30 cellular contexts compared by ENCODE assay signal in genomic region chr2:186702499-186702898, GRCh38.
"Had no signal": no experiment of that assay in that cellular context is flagged by ENCODE, and none has a peak within 500 bp of the region (broad histone marks: within the 10 kb centered on the region; RNA-seq: fewer than 3 reads in every experiment).

No MANE protein-coding gene starts in this region.

- H3K4me1 ChIP-seq: left lung, lower lobe of right lung, suprapubic skin, tibial artery, upper lobe of right lung had no signal

- H3K36me3 ChIP-seq: left lung, lower lobe of right lung, neural progenitor cell, neutrophil, suprapubic skin, thoracic aorta, tibial artery, upper lobe of right lung had no signal

- H3K27ac Mint-ChIP-seq: naive thymus-derived CD8-positive, alpha-beta T cell; neural progenitor cell; progenitor cell of endocrine pancreas; stimulated activated naive B cell treated with anti-CD40 and anti-IgM and Interleukin-4, amounts not matched to agents 10 μg/mL and 1 μg/mL and 100 μg/mL, for 72 hours; stimulated activated naive CD8-positive, alpha-beta T cell treated with anti-CD3 and anti-CD28 coated beads, Interleukin-15, Interleukin-2, amounts not matched to agents 100 ng/mL and 50 ng/mL, for 24 hours had no signal

- H3K79me2 ChIP-seq: hepatocyte had no signal

- H3K4me2 ChIP-seq: hepatocyte, neural progenitor cell had no signal

- FAIRE-seq: keratinocyte had no signal

- ATAC-seq: left colon; left lung; lower lobe of right lung; naive thymus-derived CD8-positive, alpha-beta T cell; right cardiac atrium; sciatic nerve; stimulated activated naive B cell treated with anti-CD40 and anti-IgM and Interleukin-4, amounts not matched to agents 10 μg/mL and 1 μg/mL and 100 μg/mL, for 72 hours; upper lobe of right lung had no signal

- H3K9me3 Mint-ChIP-seq: naive thymus-derived CD8-positive, alpha-beta T cell; nephron; stimulated activated naive B cell treated with anti-CD40 and anti-IgM and Interleukin-4, amounts not matched to agents 10 μg/mL and 1 μg/mL and 100 μg/mL, for 72 hours; stimulated activated naive CD8-positive, alpha-beta T cell treated with anti-CD3 and anti-CD28 coated beads, Interleukin-15, Interleukin-2, amounts not matched to agents 100 ng/mL and 50 ng/mL, for 24 hours had no signal

- H3K27me3 Mint-ChIP-seq: progenitor cell of endocrine pancreas had no signal

- DNase-seq: kidney glomerular epithelial cell; left colon; left lung; lower lobe of right lung; mammary epithelial cell; mesenchymal stem cell; naive thymus-derived CD8-positive, alpha-beta T cell; occipital lobe; retina; right cardiac atrium; stimulated activated CD4-positive, alpha-beta T cell treated with anti-CD3 and anti-CD28 coated beads, Interleukin-12 subunit alpha, Interleukin-12 subunit beta, amount 100 ng/mL, for 4 hours; stimulated activated CD4-positive, alpha-beta T cell treated with anti-CD3 and anti-CD28 coated beads, Interleukin-15, amount 100 ng/mL, for 24 hours; stimulated activated CD4-positive, alpha-beta T cell treated with anti-CD3 and anti-CD28 coated beads, Interleukin-2, amount 100 ng/mL, for 24 hours; stimulated activated CD4-positive, alpha-beta T cell treated with anti-CD3 and anti-CD28 coated beads, Interleukin-4, amount 100 ng/mL, for 1 hour; stimulated activated naive B cell treated with anti-CD40 and anti-IgM and Interleukin-4, amounts not matched to agents 10 μg/mL and 1 μg/mL and 100 μg/mL, for 72 hours; tibial artery; trophoblast cell; upper lobe of right lung had no signal

- H3K4me3 ChIP-seq: hepatocyte, left lung, lower lobe of right lung, neural progenitor cell, skin epidermis, suprapubic skin, thoracic aorta, tibial artery, upper lobe of right lung had no signal

- H2AFZ ChIP-seq: hepatocyte, neural progenitor cell, parathyroid adenoma had no signal

- H3K4me3 Mint-ChIP-seq: naive thymus-derived CD8-positive, alpha-beta T cell; nephron; neural progenitor cell; stimulated activated naive B cell treated with anti-CD40 and anti-IgM and Interleukin-4, amounts not matched to agents 10 μg/mL and 1 μg/mL and 100 μg/mL, for 72 hours; stimulated activated naive CD8-positive, alpha-beta T cell treated with anti-CD3 and anti-CD28 coated beads, Interleukin-15, Interleukin-2, amounts not matched to agents 100 ng/mL and 50 ng/mL, for 24 hours had no signal

- H3K27ac ChIP-seq: hepatocyte, left lung, lower lobe of right lung, neural progenitor cell, neutrophil, parathyroid adenoma, skin epidermis, suprapubic skin, thoracic aorta, tibial artery, upper lobe of right lung had no signal

- H3K9me3 ChIP-seq: left lung, lower lobe of right lung, neutrophil, suprapubic skin, thoracic aorta, tibial artery, upper lobe of right lung had no signal

- H3K27me3 ChIP-seq: hepatocyte, left lung, neural progenitor cell, neutrophil, suprapubic skin, tibial artery, upper lobe of right lung had no signal

- H3K36me3 Mint-ChIP-seq: naive thymus-derived CD8-positive, alpha-beta T cell; stimulated activated naive B cell treated with anti-CD40 and anti-IgM and Interleukin-4, amounts not matched to agents 10 μg/mL and 1 μg/mL and 100 μg/mL, for 72 hours had no signal

- H3K4me1 Mint-ChIP-seq: naive thymus-derived CD8-positive, alpha-beta T cell; nephron; stimulated activated naive B cell treated with anti-CD40 and anti-IgM and Interleukin-4, amounts not matched to agents 10 μg/mL and 1 μg/mL and 100 μg/mL, for 72 hours had no signal

- H3K9ac ChIP-seq: neural progenitor cell, parathyroid adenoma had no signal
